17 cellular contexts compared by ENCODE assay signal in the genomic region with DNA sequence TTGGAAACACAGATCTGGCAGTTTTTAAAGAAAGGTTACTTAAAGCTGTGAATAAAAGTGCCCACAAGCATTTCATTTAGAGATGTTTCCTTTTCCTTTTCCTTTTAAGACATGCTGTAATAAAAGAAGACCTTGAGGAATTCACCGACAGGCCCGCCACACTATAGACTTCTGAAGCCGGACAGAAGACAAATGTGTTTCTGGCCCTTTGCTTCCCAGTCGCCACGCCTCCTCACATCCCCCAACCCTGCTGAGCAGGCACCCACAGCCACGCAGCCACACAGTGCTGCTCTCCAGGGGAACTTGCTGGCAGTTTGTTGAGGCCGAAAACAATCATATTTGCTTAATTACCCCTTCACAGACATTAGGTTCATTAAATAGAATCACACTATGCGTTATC.
"Had no signal": no experiment of that assay in that cellular context is flagged by ENCODE, and none has a peak within 500 bp of the region (broad histone marks: within the 10 kb centered on the region; RNA-seq: fewer than 3 reads in every experiment).

No MANE protein-coding gene starts in this region.

- H3K27ac ChIP-seq: cardiac muscle cell, coronary artery, left lung, neural progenitor cell, pancreas had no signal

- H3K4me3 Mint-ChIP-seq: activated naive CD8-positive, alpha-beta T cell; immature natural killer cell; memory B cell; neural progenitor cell; stimulated activated naive B cell treated with anti-CD40 and anti-IgM and Interleukin-4, amounts not matched to agents 10 μg/mL and 1 μg/mL and 100 μg/mL, for 72 hours had no signal

- DNase-seq: activated CD4-positive, alpha-beta T cell treated with anti-CD3 and anti-CD28 coated beads for 1 hour; activated CD4-positive, alpha-beta T cell treated with anti-CD3 and anti-CD28 coated beads, Interleukin-2, amount 50 U/mL, for 48 hours; activated gamma-delta T cell; activated T-cell treated with anti-CD3 and anti-CD28 coated beads, Interleukin-2, amount 50 U/mL, for 48 hours; aorta; effector memory CD4-positive, alpha-beta T cell; immature natural killer cell; left lung; pancreas; retina; stimulated activated naive B cell treated with anti-CD40 and anti-IgM and Interleukin-4, amounts not matched to agents 10 μg/mL and 1 μg/mL and 100 μg/mL, for 72 hours; SW 1271 had no signal

- H3K9ac ChIP-seq: neural progenitor cell had no signal

- H3K27ac Mint-ChIP-seq: activated naive CD8-positive, alpha-beta T cell; memory B cell; neural progenitor cell; stimulated activated naive B cell treated with anti-CD40 and anti-IgM and Interleukin-4, amounts not matched to agents 10 μg/mL and 1 μg/mL and 100 μg/mL, for 72 hours had no signal

- H3K36me3 ChIP-seq: neural progenitor cell had no signal

- H3K27me3 ChIP-seq: cardiac muscle cell, left lung, neural progenitor cell, pancreas had no signal

- FAIRE-seq: pancreas had no signal

- H3K9me3 ChIP-seq: left lung, pancreas had no signal

- H3K27me3 Mint-ChIP-seq: activated naive CD8-positive, alpha-beta T cell; memory B cell; stimulated activated naive B cell treated with anti-CD40 and anti-IgM and Interleukin-4, amounts not matched to agents 10 μg/mL and 1 μg/mL and 100 μg/mL, for 72 hours had no signal

- H3K9me3 Mint-ChIP-seq: immature natural killer cell, memory B cell, neural progenitor cell had no signal

- H3K4me2 ChIP-seq: neural progenitor cell had no signal

- H2AFZ ChIP-seq: neural progenitor cell had no signal

- H3K4me3 ChIP-seq: cardiac muscle cell, coronary artery, left lung, neural progenitor cell, pancreas had no signal
